9 cellular contexts compared by ENCODE assay signal in the genomic region with DNA sequence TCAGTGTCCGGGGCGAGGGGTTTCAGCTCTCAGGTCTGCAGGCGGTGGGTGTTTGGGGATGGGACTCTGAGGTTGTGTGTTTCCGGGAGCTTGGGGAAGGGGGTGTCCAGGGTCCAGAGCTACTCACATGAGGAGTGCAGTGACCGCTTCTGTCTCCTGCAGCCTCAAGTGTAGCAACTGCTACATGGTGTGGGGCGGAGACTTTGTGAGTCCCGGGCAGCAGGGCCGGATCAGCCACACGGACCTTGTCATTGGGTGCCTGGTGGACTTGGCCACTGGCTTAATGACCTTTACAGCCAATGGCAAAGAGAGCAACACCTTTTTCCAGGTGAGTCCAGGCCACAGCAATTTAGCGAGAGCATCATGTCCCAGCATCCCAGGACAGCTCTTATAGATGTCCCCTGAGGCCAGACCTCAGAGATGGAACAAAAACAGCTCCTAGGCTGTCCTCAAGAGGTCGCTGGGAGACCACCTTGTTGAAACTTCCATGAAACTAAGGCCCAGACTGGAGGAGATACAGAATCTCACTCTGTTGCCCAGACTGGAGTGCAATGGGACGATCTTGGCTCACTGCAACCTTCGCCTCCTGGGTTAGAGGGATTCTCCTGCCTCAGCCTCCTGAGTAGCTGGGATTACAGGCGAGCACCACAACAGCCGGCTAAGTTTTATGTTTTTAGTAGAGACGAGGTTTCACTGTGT. TPM values are rescaled to one million over a fixed set of nuclear protein-coding genes. Genes with fewer than 3 reads are reported as not detected.
DNase-seq lines count a peak whose midpoint lies in the region; ATAC-seq, FAIRE-seq and TF ChIP-seq lines count a peak whose summit lies in the region.
"Had no signal": no experiment of that assay in that cellular context is flagged by ENCODE, and none has a peak within 500 bp of the region (broad histone marks: within the 10 kb centered on the region; RNA-seq: fewer than 3 reads in every experiment).

No MANE protein-coding gene starts in this region.

- no peaks in the 10 kb centered on the region for H3K4me1 ChIP-seq in RWPE2 (ENCODE audit: insufficient read depth, poor library complexity, severe bottlenecking)

- H3K36me3 Mint-ChIP-seq in T-helper 2 cell treated with Interferon-gamma antibody and Interleukin-4, amounts not matched to agents 5 μg/mL and 100 μg/mL, for 36 hours (ENCODE audit: low read depth), result no peaks in the 10 kb centered on the region

- no peak overlapping the region for H3K27ac Mint-ChIP-seq in T-helper 2 cell treated with Interferon-gamma antibody and Interleukin-4, amounts not matched to agents 5 μg/mL and 100 μg/mL, for 36 hours
- H3K27ac Mint-ChIP-seq: activated B cell treated with CpG ODN at 0.5 μM for 24 hours had no signal

- no peaks in the 10 kb centered on the region for H3K9me3 ChIP-seq in RWPE2 (ENCODE audit: severe bottlenecking)

- no peaks in the 10 kb centered on the region for H3K9me3 Mint-ChIP-seq in T-helper 2 cell treated with Interferon-gamma antibody and Interleukin-4, amounts not matched to agents 5 μg/mL and 100 μg/mL, for 36 hours
- H3K9me3 Mint-ChIP-seq: activated B cell treated with CpG ODN at 0.5 μM for 24 hours had no signal

- no peak overlapping the region for H3K27ac ChIP-seq in RWPE2 (ENCODE audit: poor library complexity, severe bottlenecking)

- H3K36me3 ChIP-seq in RWPE2 (ENCODE audit: low read depth), result no peaks in the 10 kb centered on the region

- peak; percentile 21 for DNase-seq in G401 (ENCODE audit: low spot score)
- peak; percentile 86 for DNase-seq in HuH-7.5 (ENCODE audit: low spot score)
- DNase-seq in RWPE2 (ENCODE audit: low spot score), result no peak
- DNase-seq in left kidney (ENCODE audit: low read depth, low spot score), result peak; percentile 25
- DNase-seq in T-helper 2 cell treated with Interferon-gamma antibody and Interleukin-4, amounts not matched to agents 5 μg/mL and 100 μg/mL, for 36 hours (ENCODE audit: low spot score), result no peak
- DNase-seq in GM19239 (ENCODE audit: insufficient read length, low spot score), result no peak
- DNase-seq: activated B cell treated with CpG ODN at 0.5 μM for 24 hours had no signal

- H3K27me3 ChIP-seq in RWPE2 (ENCODE audit: insufficient read depth, poor library complexity, severe bottlenecking), result no peaks in the 10 kb centered on the region

- in situ Hi-C loops in G401 (cut with HindIII; ENCODE audit: low sequenced_read_pairs), result no loop called here

- ATAC-seq in RWPE2 (ENCODE audit: low read depth) (peak; percentile 46; the same call in 2 of the 3 replicates), GM18909 (IDR thresholded peaks at IDR 0.05; ENCODE audit: poor library complexity, unreplicated experiment) (no peak)

- no peaks in the 10 kb centered on the region for H3K27me3 Mint-ChIP-seq in T-helper 2 cell treated with Interferon-gamma antibody and Interleukin-4, amounts not matched to agents 5 μg/mL and 100 μg/mL, for 36 hours (ENCODE audit: low read depth)

- H3K4me1 Mint-ChIP-seq in T-helper 2 cell treated with Interferon-gamma antibody and Interleukin-4, amounts not matched to agents 5 μg/mL and 100 μg/mL, for 36 hours (ENCODE audit: low read depth), result peaks cover 3% of the 10 kb centered on the region
- H3K4me1 Mint-ChIP-seq: activated B cell treated with CpG ODN at 0.5 μM for 24 hours had no signal

- no peak overlapping the region for H3K4me3 ChIP-seq in RWPE2 (ENCODE audit: severe bottlenecking)

- peak; percentile 25 for TF ChIP-seq CTCF in RWPE2 (IDR thresholded peaks at IDR 0.05; ENCODE audit: poor library complexity, severe bottlenecking)

- FAIRE-seq in GM19239 (lab: Jason Lieb, UNC), result no peak

- H3K4me3 Mint-ChIP-seq in T-helper 2 cell treated with Interferon-gamma antibody and Interleukin-4, amounts not matched to agents 5 μg/mL and 100 μg/mL, for 36 hours, result no peak overlapping the region
- H3K4me3 Mint-ChIP-seq: activated B cell treated with CpG ODN at 0.5 μM for 24 hours had no signal

RNA-seq across cellular contexts. Expression of a gene that starts 44.9 kb away (rescaled TPM):
- 0.27 and 0.31 TPM in 2 replicates for total RNA-seq in G401 (2014; rRNA removed; shearing (Covaris generic))

RNA-seq across cellular contexts. Expression of a gene that starts 52.4 kb away (rescaled TPM):
- total RNA-seq in G401 (2014; rRNA removed; shearing (Covaris generic)), result not detected in 2 replicates
- total RNA-seq: pulmonary artery endothelial cell had no signal

Comparison
In these comparisons a context has a peak if more than half of its experiments do, and no peak if none do; other contexts are left out.
1. DNase-seq: peak in G401 (single experiment), HuH-7.5 (single experiment) and left kidney (single experiment); none in RWPE2 (single experiment), T-helper 2 cell treated with Interferon-gamma antibody and Interleukin-4, amounts not matched to agents 5 μg/mL and 100 μg/mL, for 36 hours (single experiment) and GM19239 (single experiment).